1 cellular context compared by ENCODE assay signal in genomic region chr2:177247693-177248262, GRCh38.
TF ChIP-seq lines count a peak whose summit lies in the region.

No MANE protein-coding gene starts in this region.

TF ChIP-seq in HCT116, 20 proteins besides CTCF, POLR2A, EP300 and RAD21:
- TF ChIP-seq EZH2 (IDR thresholded peaks at IDR 0.05), result no peak
- no peak for TF ChIP-seq YY1 (IDR thresholded peaks at IDR 0.05; ENCODE audit: extremely low read depth, insufficient replicate concordance, low read depth, low read length)
- no peak for TF ChIP-seq ATF3 (IDR thresholded peaks at IDR 0.05)
